ENCODE assay signal across 1 cellular context in genomic region chr20:1631309-1632227, GRCh38.
TF ChIP-seq lines count a peak whose summit lies in the region.

No MANE protein-coding gene starts in this region.

TF ChIP-seq in GM12878, 131 proteins besides CTCF, POLR2A, EP300 and RAD21:
- no peak for TF ChIP-seq NKRF (conservative IDR thresholded peaks at IDR 0.05)
- no peak for TF ChIP-seq ATF2 (IDR thresholded peaks at IDR 0.05; ENCODE audit: low read length)
- TF ChIP-seq JUNB (IDR thresholded peaks at IDR 0.05): no peak
- no peak for TF ChIP-seq LARP7 (IDR thresholded peaks at IDR 0.05)
- TF ChIP-seq KAT2A (conservative IDR thresholded peaks at IDR 0.05; ENCODE audit: control insufficient read depth, low read depth, low read length): no peak
